In genomic region chr2:65666156-65666725, GRCh38 we compare ENCODE assay signal across 9 cellular contexts.
DNase-seq lines count a peak whose midpoint lies in the region; ATAC-seq and TF ChIP-seq lines count a peak whose summit lies in the region.
"Had no signal": no experiment of that assay in that cellular context is flagged by ENCODE, and none has a peak within 500 bp of the region (broad histone marks: within the 10 kb centered on the region; RNA-seq: fewer than 3 reads in every experiment).

No MANE protein-coding gene starts in this region.

- H3K9me3 ChIP-seq in SK-N-SH (no peaks in the 10 kb centered on the region), vagina (peaks cover 6% of the 10 kb centered on the region)

- H3K27me3 ChIP-seq in SK-N-SH (ENCODE audit: insufficient read depth) = no peaks in the 10 kb centered on the region; the same call in 1 of the 2 replicates
- no peaks in the 10 kb centered on the region for H3K27me3 ChIP-seq in vagina

- H3K79me2 ChIP-seq in SK-N-SH (ENCODE audit: insufficient read depth) = no peaks in the 10 kb centered on the region

- no peaks in the 10 kb centered on the region for H3F3A ChIP-seq in SK-N-SH (replicated peaks; ENCODE audit: insufficient read depth)

- H3K4me3 ChIP-seq in SK-N-SH (ENCODE audit: low read depth in 2 of 2, low read length in 1 of 2) = no peak overlapping the region
- H3K4me3 ChIP-seq in vagina = no peak overlapping the region

- no peaks in the 10 kb centered on the region for H4K20me1 ChIP-seq in SK-N-SH (ENCODE audit: insufficient read depth)

- no peaks in the 10 kb centered on the region for H3K9me2 ChIP-seq in SK-N-SH

- no peak overlapping the region for H3K4me2 ChIP-seq in SK-N-SH

- CTCF ChIA-PET in SK-N-SH (lab: Yijun Ruan, JAX) = no interaction called here

- H3K36me3 ChIP-seq in SK-N-SH (replicated peaks in 1 of 2; ENCODE audit: control insufficient read depth in 1 of 2, insufficient read depth in 2 of 2, low read length in 1 of 2) (no peaks in the 10 kb centered on the region), vagina (no peaks in the 10 kb centered on the region)

- peak; percentile 7 for DNase-seq in stimulated activated CD4-positive, alpha-beta T cell treated with anti-CD3 and anti-CD28 coated beads, Interleukin-15, amount 100 ng/mL, for 24 hours
- no peak for DNase-seq in stimulated activated CD4-positive, alpha-beta T cell treated with anti-CD3 and anti-CD28 coated beads, Interleukin-4, amount 100 ng/mL, for 1 hour
- DNase-seq in SK-N-SH (no peak), DMS153 (lab: John Stamatoyannopoulos, UW) (no peak), vagina (ENCODE audit: extremely low spot score in 2 of 2) (no peak)
- DNase-seq in activated CD4-positive, CD25-positive, alpha-beta regulatory T cell treated with anti-CD3 and anti-CD28 coated beads, Interleukin-2, amount 50 U/mL, for 72 hours = no peak
- DNase-seq in activated T-cell treated with anti-CD3 and anti-CD28 coated beads, Interleukin-2, amount 50 U/mL, for 1 hour = no peak
- DNase-seq: activated B cell treated with CpG ODN at 0.5 μM for 24 hours had no signal

- no peak for TF ChIP-seq POLR2A in vagina (IDR thresholded peaks at IDR 0.05)

- intact Hi-C loops in vagina (cut with DNase I) = no loop called here

- no peak for TF ChIP-seq EP300 in SK-N-SH (IDR thresholded peaks at IDR 0.05; ENCODE audit: borderline replicate concordance in 1 of 2, low read depth in 1 of 2, low read length in 1 of 2)

- POLR2A ChIA-PET in SK-N-SH (lab: Yijun Ruan, JAX) = no interaction called here

- no peak for TF ChIP-seq CTCF in SK-N-SH (IDR thresholded peaks at IDR 0.05)
- no peak for TF ChIP-seq CTCF in vagina (IDR thresholded peaks at IDR 0.05)

- no peak overlapping the region for H2AFZ ChIP-seq in SK-N-SH (ENCODE audit: low read depth)

- no peak overlapping the region for H3K27ac ChIP-seq in SK-N-SH (ENCODE audit: low read depth in 2 of 2, low read length in 1 of 2)
- no peak overlapping the region for H3K27ac ChIP-seq in vagina

- no peaks in the 10 kb centered on the region; a peak in 2 of 4 replicates for H3K4me1 ChIP-seq in SK-N-SH (ENCODE audit: control insufficient read depth in 1 of 2, insufficient read depth in 2 of 2, low read depth in 1 of 2, low read length in 1 of 2)
- peaks cover 22% of the 10 kb centered on the region for H3K4me1 ChIP-seq in vagina

- TF ChIP-seq RAD21 in SK-N-SH (IDR thresholded peaks at IDR 0.05; ENCODE audit: low read length) = no peak

- ATAC-seq in HG02981 (IDR thresholded peaks at IDR 0.05; ENCODE audit: unreplicated experiment) = peak; percentile 98

- WGBS in SK-N-SH (ENCODE audit: low lambda C conversion rate) = 59% methylated on average over 6 of the region's 6 CpGs

- H3K9ac ChIP-seq in SK-N-SH = no peak overlapping the region

TF ChIP-seq in SK-N-SH, 30 proteins besides CTCF, POLR2A, EP300 and RAD21:
- peak; percentile 35; the same call in 1 of the 2 replicates for TF ChIP-seq FOSL2 (IDR thresholded peaks at IDR 0.05; ENCODE audit: borderline replicate concordance, low read depth)
- no peak for TF ChIP-seq SIN3A (IDR thresholded peaks at IDR 0.05; ENCODE audit: borderline replicate concordance, low read depth, low read length)
